Comparison of ENCODE assay signal across 1 cellular context in genomic region chr2:74529357-74530238, GRCh38.
TF ChIP-seq lines count a peak whose summit lies in the region.

A gene with protein sequence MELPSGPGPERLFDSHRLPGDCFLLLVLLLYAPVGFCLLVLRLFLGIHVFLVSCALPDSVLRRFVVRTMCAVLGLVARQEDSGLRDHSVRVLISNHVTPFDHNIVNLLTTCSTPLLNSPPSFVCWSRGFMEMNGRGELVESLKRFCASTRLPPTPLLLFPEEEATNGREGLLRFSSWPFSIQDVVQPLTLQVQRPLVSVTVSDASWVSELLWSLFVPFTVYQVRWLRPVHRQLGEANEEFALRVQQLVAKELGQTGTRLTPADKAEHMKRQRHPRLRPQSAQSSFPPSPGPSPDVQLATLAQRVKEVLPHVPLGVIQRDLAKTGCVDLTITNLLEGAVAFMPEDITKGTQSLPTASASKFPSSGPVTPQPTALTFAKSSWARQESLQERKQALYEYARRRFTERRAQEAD (minus strand): TSS chr2:74529706. CDS start chr2:74529629, 77 bp downstream.
HTRA2 (plus strand) TSS chr2:74529933; CDS start chr2:74530007, 74 bp downstream.

TF ChIP-seq in HepG2, 621 proteins besides CTCF, POLR2A, EP300 and RAD21 (continued from another document and continues in another):
- TF ChIP-seq, protein P1, sequence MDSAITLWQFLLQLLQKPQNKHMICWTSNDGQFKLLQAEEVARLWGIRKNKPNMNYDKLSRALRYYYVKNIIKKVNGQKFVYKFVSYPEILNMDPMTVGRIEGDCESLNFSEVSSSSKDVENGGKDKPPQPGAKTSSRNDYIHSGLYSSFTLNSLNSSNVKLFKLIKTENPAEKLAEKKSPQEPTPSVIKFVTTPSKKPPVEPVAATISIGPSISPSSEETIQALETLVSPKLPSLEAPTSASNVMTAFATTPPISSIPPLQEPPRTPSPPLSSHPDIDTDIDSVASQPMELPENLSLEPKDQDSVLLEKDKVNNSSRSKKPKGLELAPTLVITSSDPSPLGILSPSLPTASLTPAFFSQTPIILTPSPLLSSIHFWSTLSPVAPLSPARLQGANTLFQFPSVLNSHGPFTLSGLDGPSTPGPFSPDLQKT (CRISPR knock-in tag; IDR thresholded peaks at IDR 0.05; ENCODE audit: borderline replicate concordance): peak; percentile 24; the same call in 1 of the 2 replicates
- TF ChIP-seq MXD3 (CRISPR knock-in tag; IDR thresholded peaks at IDR 0.05) (peak; percentile 68; the same call in 1 of the 2 replicates), ZNF605 (CRISPR knock-in tag; IDR thresholded peaks at IDR 0.05) (peak; percentile 97), ZMYM4 (CRISPR knock-in tag; IDR thresholded peaks at IDR 0.05) (peak; percentile 34; the same call in 1 of the 2 replicates), HES4 (CRISPR knock-in tag; IDR thresholded peaks at IDR 0.05; ENCODE audit: borderline replicate concordance) (peak; percentile 92; the same call in 1 of the 2 replicates), HOXA5 (CRISPR knock-in tag; IDR thresholded peaks at IDR 0.05) (peak; percentile 84), KAT2B (IDR thresholded peaks at IDR 0.05; ENCODE audit: borderline replicate concordance, low read depth, low read length) (no peak), ZSCAN29 (CRISPR knock-in tag; conservative IDR thresholded peaks at IDR 0.05) (peak; percentile 79; the same call in 1 of the 2 replicates), GMEB2 (CRISPR knock-in tag; IDR thresholded peaks at IDR 0.05; ENCODE audit: low read depth) (peak; percentile 76; the same call in 1 of the 2 replicates), POLR2AphosphoS5 (IDR thresholded peaks at IDR 0.05; ENCODE audit: low read depth, low read length) (peak; percentile 91), ZIK1 (CRISPR knock-in tag; IDR thresholded peaks at IDR 0.05; ENCODE audit: borderline replicate concordance, low read depth) (peak; percentile 47; the same call in 1 of the 2 replicates), HNRNPUL1 (IDR thresholded peaks at IDR 0.05; ENCODE audit: low read depth, low read length) (peak; percentile 91), ZNF772 (CRISPR knock-in tag; IDR thresholded peaks at IDR 0.05) (peak; percentile 90), ATAD3A (CRISPR knock-in tag; IDR thresholded peaks at IDR 0.05) (peak; percentile 64; the same call in 1 of the 2 replicates), ARID4A (CRISPR knock-in tag; IDR thresholded peaks at IDR 0.05; ENCODE audit: borderline replicate concordance) (peak; percentile 98), HNRNPLL (IDR thresholded peaks at IDR 0.05; ENCODE audit: low read depth, low read length, poor library complexity, severe bottlenecking) (peak; percentile 81), ZNF639 (CRISPR knock-in tag; conservative IDR thresholded peaks at IDR 0.05) (peak; percentile 86), ZNF143 (CRISPR knock-in tag; IDR thresholded peaks at IDR 0.05) (peak; percentile 97), CAMTA2 (CRISPR knock-in tag; IDR thresholded peaks at IDR 0.05; ENCODE audit: borderline replicate concordance) (peak; percentile 88), ZNF878 (CRISPR knock-in tag; IDR thresholded peaks at IDR 0.05) (no peak), SP1 (IDR thresholded peaks at IDR 0.05) (no peak), SP1 (CRISPR knock-in tag; IDR thresholded peaks at IDR 0.05) (peak; percentile 90), RARG (CRISPR knock-in tag; IDR thresholded peaks at IDR 0.05; ENCODE audit: low read depth) (peak; percentile 89; the same call in 1 of the 2 replicates), ZNF180 (CRISPR knock-in tag; IDR thresholded peaks at IDR 0.05; ENCODE audit: borderline replicate concordance, low read depth) (0 out of 2 replicates have a peak, but pooled peaks have one; percentile 19), ZNF335 (CRISPR knock-in tag; IDR thresholded peaks at IDR 0.05) (peak; percentile 97), ELF4 (CRISPR knock-in tag; IDR thresholded peaks at IDR 0.05; ENCODE audit: borderline replicate concordance) (peak; percentile 86; the same call in 1 of the 2 replicates), TCF7 (IDR thresholded peaks at IDR 0.05; ENCODE audit: low read depth) (peak; percentile 47; the same call in 1 of the 2 replicates), HCFC1 (IDR thresholded peaks at IDR 0.05; ENCODE audit: low read depth, low read length) (peak; percentile 96)
- TF ChIP-seq, protein P2, sequence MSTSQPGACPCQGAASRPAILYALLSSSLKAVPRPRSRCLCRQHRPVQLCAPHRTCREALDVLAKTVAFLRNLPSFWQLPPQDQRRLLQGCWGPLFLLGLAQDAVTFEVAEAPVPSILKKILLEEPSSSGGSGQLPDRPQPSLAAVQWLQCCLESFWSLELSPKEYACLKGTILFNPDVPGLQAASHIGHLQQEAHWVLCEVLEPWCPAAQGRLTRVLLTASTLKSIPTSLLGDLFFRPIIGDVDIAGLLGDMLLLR (CRISPR knock-in tag; IDR thresholded peaks at IDR 0.05): peak; percentile 67; the same call in 1 of the 2 replicates
- TF ChIP-seq, protein P3, sequence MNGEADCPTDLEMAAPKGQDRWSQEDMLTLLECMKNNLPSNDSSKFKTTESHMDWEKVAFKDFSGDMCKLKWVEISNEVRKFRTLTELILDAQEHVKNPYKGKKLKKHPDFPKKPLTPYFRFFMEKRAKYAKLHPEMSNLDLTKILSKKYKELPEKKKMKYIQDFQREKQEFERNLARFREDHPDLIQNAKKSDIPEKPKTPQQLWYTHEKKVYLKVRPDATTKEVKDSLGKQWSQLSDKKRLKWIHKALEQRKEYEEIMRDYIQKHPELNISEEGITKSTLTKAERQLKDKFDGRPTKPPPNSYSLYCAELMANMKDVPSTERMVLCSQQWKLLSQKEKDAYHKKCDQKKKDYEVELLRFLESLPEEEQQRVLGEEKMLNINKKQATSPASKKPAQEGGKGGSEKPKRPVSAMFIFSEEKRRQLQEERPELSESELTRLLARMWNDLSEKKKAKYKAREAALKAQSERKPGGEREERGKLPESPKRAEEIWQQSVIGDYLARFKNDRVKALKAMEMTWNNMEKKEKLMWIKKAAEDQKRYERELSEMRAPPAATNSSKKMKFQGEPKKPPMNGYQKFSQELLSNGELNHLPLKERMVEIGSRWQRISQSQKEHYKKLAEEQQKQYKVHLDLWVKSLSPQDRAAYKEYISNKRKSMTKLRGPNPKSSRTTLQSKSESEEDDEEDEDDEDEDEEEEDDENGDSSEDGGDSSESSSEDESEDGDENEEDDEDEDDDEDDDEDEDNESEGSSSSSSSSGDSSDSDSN (CRISPR knock-in tag; IDR thresholded peaks at IDR 0.05): peak; percentile 81; the same call in 1 of the 2 replicates
- TF ChIP-seq, protein P4, sequence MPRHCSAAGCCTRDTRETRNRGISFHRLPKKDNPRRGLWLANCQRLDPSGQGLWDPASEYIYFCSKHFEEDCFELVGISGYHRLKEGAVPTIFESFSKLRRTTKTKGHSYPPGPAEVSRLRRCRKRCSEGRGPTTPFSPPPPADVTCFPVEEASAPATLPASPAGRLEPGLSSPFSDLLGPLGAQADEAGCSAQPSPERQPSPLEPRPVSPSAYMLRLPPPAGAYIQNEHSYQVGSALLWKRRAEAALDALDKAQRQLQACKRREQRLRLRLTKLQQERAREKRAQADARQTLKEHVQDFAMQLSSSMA (CRISPR knock-in tag; IDR thresholded peaks at IDR 0.05): peak; percentile 90
- TF ChIP-seq, protein P5, sequence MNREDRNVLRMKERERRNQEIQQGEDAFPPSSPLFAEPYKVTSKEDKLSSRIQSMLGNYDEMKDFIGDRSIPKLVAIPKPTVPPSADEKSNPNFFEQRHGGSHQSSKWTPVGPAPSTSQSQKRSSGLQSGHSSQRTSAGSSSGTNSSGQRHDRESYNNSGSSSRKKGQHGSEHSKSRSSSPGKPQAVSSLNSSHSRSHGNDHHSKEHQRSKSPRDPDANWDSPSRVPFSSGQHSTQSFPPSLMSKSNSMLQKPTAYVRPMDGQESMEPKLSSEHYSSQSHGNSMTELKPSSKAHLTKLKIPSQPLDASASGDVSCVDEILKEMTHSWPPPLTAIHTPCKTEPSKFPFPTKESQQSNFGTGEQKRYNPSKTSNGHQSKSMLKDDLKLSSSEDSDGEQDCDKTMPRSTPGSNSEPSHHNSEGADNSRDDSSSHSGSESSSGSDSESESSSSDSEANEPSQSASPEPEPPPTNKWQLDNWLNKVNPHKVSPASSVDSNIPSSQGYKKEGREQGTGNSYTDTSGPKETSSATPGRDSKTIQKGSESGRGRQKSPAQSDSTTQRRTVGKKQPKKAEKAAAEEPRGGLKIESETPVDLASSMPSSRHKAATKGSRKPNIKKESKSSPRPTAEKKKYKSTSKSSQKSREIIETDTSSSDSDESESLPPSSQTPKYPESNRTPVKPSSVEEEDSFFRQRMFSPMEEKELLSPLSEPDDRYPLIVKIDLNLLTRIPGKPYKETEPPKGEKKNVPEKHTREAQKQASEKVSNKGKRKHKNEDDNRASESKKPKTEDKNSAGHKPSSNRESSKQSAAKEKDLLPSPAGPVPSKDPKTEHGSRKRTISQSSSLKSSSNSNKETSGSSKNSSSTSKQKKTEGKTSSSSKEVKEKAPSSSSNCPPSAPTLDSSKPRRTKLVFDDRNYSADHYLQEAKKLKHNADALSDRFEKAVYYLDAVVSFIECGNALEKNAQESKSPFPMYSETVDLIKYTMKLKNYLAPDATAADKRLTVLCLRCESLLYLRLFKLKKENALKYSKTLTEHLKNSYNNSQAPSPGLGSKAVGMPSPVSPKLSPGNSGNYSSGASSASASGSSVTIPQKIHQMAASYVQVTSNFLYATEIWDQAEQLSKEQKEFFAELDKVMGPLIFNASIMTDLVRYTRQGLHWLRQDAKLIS (CRISPR knock-in tag; IDR thresholded peaks at IDR 0.05): no peak
- TF ChIP-seq, protein P6, sequence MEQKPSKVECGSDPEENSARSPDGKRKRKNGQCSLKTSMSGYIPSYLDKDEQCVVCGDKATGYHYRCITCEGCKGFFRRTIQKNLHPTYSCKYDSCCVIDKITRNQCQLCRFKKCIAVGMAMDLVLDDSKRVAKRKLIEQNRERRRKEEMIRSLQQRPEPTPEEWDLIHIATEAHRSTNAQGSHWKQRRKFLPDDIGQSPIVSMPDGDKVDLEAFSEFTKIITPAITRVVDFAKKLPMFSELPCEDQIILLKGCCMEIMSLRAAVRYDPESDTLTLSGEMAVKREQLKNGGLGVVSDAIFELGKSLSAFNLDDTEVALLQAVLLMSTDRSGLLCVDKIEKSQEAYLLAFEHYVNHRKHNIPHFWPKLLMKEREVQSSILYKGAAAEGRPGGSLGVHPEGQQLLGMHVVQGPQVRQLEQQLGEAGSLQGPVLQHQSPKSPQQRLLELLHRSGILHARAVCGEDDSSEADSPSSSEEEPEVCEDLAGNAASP (CRISPR knock-in tag; IDR thresholded peaks at IDR 0.05; ENCODE audit: borderline replicate concordance): peak; percentile 48; the same call in 1 of the 2 replicates
- TF ChIP-seq, protein P7, sequence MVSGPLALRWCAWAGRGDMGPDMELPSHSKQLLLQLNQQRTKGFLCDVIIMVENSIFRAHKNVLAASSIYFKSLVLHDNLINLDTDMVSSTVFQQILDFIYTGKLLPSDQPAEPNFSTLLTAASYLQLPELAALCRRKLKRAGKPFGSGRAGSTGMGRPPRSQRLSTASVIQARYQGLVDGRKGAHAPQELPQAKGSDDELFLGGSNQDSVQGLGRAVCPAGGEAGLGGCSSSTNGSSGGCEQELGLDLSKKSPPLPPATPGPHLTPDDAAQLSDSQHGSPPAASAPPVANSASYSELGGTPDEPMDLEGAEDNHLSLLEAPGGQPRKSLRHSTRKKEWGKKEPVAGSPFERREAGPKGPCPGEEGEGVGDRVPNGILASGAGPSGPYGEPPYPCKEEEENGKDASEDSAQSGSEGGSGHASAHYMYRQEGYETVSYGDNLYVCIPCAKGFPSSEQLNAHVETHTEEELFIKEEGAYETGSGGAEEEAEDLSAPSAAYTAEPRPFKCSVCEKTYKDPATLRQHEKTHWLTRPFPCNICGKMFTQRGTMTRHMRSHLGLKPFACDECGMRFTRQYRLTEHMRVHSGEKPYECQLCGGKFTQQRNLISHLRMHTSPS (CRISPR knock-in tag; IDR thresholded peaks at IDR 0.05; ENCODE audit: low read depth): peak; percentile 62
